ENCODE assay signal across 16 cellular contexts in the genomic region with DNA sequence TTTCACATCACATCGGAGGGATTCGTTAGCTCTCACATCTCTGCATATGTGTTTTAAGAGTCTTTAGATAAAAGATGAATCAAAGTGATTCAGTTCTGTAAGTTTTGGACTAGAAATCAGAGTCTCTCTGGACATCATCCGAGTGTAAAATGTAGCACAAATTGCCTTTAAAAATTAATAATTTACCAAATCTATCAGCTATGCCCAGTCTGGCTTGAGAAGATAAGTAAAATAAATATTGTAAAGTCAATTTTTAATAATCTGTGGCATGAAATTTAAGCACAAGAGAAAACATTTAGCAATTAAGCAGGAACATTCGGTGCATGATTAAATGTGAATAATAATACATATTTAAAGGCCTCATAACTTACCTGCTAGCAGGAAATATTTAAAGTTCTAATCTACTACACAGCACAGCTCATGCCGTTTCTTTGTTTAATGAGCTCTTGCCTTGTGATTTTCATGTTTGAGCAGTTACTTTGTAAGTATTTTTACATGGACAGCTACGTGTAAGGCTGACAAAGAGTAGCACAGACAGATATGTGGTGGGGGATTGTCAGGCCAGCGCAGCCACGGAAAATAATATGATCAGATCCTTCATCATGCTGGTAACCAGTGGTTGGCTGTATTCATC.
DNase-seq lines count a peak whose midpoint lies in the region; ATAC-seq and TF ChIP-seq lines count a peak whose summit lies in the region.
"Had no signal": no experiment of that assay in that cellular context is flagged by ENCODE, and none has a peak within 500 bp of the region (broad histone marks: within the 10 kb centered on the region; RNA-seq: fewer than 3 reads in every experiment).

No MANE protein-coding gene starts in this region.

- H3K4me1 Mint-ChIP-seq in activated naive CD4-positive, alpha-beta T cell treated with anti-CD3 and anti-CD28 coated beads, Interleukin-2, amount 50 U/mL, for 24 hours: peaks cover 8% of the 10 kb centered on the region
- H3K4me1 Mint-ChIP-seq in mesothelial cell of epicardium: peaks cover 9% of the 10 kb centered on the region

- H3K27me3 ChIP-seq in body of pancreas (no peaks in the 10 kb centered on the region), stomach (peaks cover 0 to 51% (median 0%) of the 10 kb centered on the region in 3 donors), transverse colon (peaks cover 25% of the 10 kb centered on the region)
- H3K27me3 ChIP-seq: right atrium auricular region had no signal

- H3K27ac ChIP-seq in body of pancreas (no peak overlapping the region), stomach (peak overlapping the region in 3 of 5 donors; percentile 14 to 48 (median 22)), transverse colon (no peak overlapping the region)
- H3K27ac ChIP-seq: esophagus muscularis mucosa, right atrium auricular region, upper lobe of right lung had no signal

- no peak for TF ChIP-seq POLR2A in body of pancreas (IDR thresholded peaks at IDR 0.05)
- TF ChIP-seq POLR2A in stomach (IDR thresholded peaks at IDR 0.05): no peak
- no peak for TF ChIP-seq POLR2A in transverse colon (IDR thresholded peaks at IDR 0.05)

- no peaks in the 10 kb centered on the region for H3K36me3 Mint-ChIP-seq in activated naive CD4-positive, alpha-beta T cell treated with anti-CD3 and anti-CD28 coated beads, Interleukin-2, amount 50 U/mL, for 24 hours
- H3K36me3 Mint-ChIP-seq in mesothelial cell of epicardium: no peaks in the 10 kb centered on the region

- H3K4me1 ChIP-seq in body of pancreas (peaks cover 19% of the 10 kb centered on the region), stomach (peaks cover 0 to 22% (median 16%) of the 10 kb centered on the region in 4 donors), transverse colon (no peaks in the 10 kb centered on the region)
- H3K4me1 ChIP-seq: right atrium auricular region, upper lobe of right lung had no signal

- H3K4me3 Mint-ChIP-seq in activated naive CD4-positive, alpha-beta T cell treated with anti-CD3 and anti-CD28 coated beads, Interleukin-2, amount 50 U/mL, for 24 hours: peak overlapping the region; percentile 53
- H3K4me3 Mint-ChIP-seq in mesothelial cell of epicardium: peak overlapping the region; percentile 61

- intact Hi-C loops in body of pancreas (cut with DNase I) (no loop called here), stomach (cut with DNase I; ENCODE audit: low total_unique reads) (no loop called here), transverse colon (cut with DNase I; ENCODE audit: low total_unique reads) (no loop called here)

- no peak for TF ChIP-seq CTCF in body of pancreas (IDR thresholded peaks at IDR 0.05)
- TF ChIP-seq CTCF in mesothelial cell of epicardium (IDR thresholded peaks at IDR 0.05; ENCODE audit: unreplicated experiment): no peak
- no peak for TF ChIP-seq CTCF in stomach (IDR thresholded peaks at IDR 0.05)
- TF ChIP-seq CTCF in transverse colon (IDR thresholded peaks at IDR 0.05): no peak

- H3K9me3 Mint-ChIP-seq in activated naive CD4-positive, alpha-beta T cell treated with anti-CD3 and anti-CD28 coated beads, Interleukin-2, amount 50 U/mL, for 24 hours: no peaks in the 10 kb centered on the region
- peaks cover 9% of the 10 kb centered on the region for H3K9me3 Mint-ChIP-seq in mesothelial cell of epicardium

- H3K27ac Mint-ChIP-seq in activated naive CD4-positive, alpha-beta T cell treated with anti-CD3 and anti-CD28 coated beads, Interleukin-2, amount 50 U/mL, for 24 hours: no peak overlapping the region
- H3K27ac Mint-ChIP-seq in mesothelial cell of epicardium: no peak overlapping the region
- H3K27ac Mint-ChIP-seq: activated CD8-positive, alpha-beta T cell treated with anti-CD3 and anti-CD28 coated beads, Interleukin-2, amount 10 ng/mL, durations not matched to agents 7 days and 5 days had no signal

- H3K36me3 ChIP-seq in body of pancreas (replicated peaks in 1 of 2; ENCODE audit: insufficient read depth in 1 of 2, low read depth in 2 of 2) (no peaks in the 10 kb centered on the region), stomach (no peaks in the 10 kb centered on the region), transverse colon (no peaks in the 10 kb centered on the region)
- H3K36me3 ChIP-seq: esophagus muscularis mucosa, MG63, right atrium auricular region, upper lobe of right lung had no signal

- H3K4me3 ChIP-seq in body of pancreas (no peak overlapping the region), stomach (no peak overlapping the region), transverse colon (no peak overlapping the region)
- H3K4me3 ChIP-seq: MG63, right atrium auricular region, upper lobe of right lung had no signal

- ATAC-seq in body of pancreas: peak; percentile 17

- in situ Hi-C loops in transverse colon (cut with MboI; ENCODE audit: low pct_ligation_motif_present in 1 of 4, low pct_unique_long_range_greater_than_20kb in 1 of 4, low sequenced_read_pairs in 3 of 4): no loop called here

- 12 to 14% methylated on average over 8 of the region's 8 CpGs for WGBS in body of pancreas, 2 donors
- WGBS in stomach, 5 donors: 28 to 50% (median 39%) methylated on average over 8 of the region's 8 CpGs
- WGBS in transverse colon (ENCODE audit: low coverage in 1 of 2), 2 donors: 55 to 61% methylated on average over 6 to 8 of the region's 8 CpGs

- H3K27me3 Mint-ChIP-seq in activated naive CD4-positive, alpha-beta T cell treated with anti-CD3 and anti-CD28 coated beads, Interleukin-2, amount 50 U/mL, for 24 hours: peaks cover 29% of the 10 kb centered on the region
- peaks cover 58% of the 10 kb centered on the region for H3K27me3 Mint-ChIP-seq in mesothelial cell of epicardium (ENCODE audit: low read depth)

- no peaks in the 10 kb centered on the region for H3K9me3 ChIP-seq in body of pancreas
- H3K9me3 ChIP-seq in stomach: no peaks in the 10 kb centered on the region
- no peaks in the 10 kb centered on the region for H3K9me3 ChIP-seq in transverse colon
- H3K9me3 ChIP-seq: esophagus muscularis mucosa, MG63, right atrium auricular region, upper lobe of right lung had no signal

- DNase-seq in activated naive CD4-positive, alpha-beta T cell (lab: John Stamatoyannopoulos, UW): no peak
- no peak for DNase-seq in body of pancreas
- DNase-seq in mesothelial cell of epicardium (ENCODE audit: low spot score in 2 of 2, unreplicated experiment in 2 of 2): no peak
- no peak for DNase-seq in stomach
- DNase-seq in activated gamma-delta T cell (lab: John Stamatoyannopoulos, UW): no peak
- DNase-seq in iPS-NIHi7 (ENCODE audit: extremely low spot score): no peak
- DNase-seq in transverse colon: no peak
- DNase-seq: activated CD8-positive, alpha-beta T cell treated with anti-CD3 and anti-CD28 coated beads, Interleukin-2, amount 10 ng/mL, durations not matched to agents 7 days and 5 days; activated T-cell treated with anti-CD3 and anti-CD28 coated beads, Interleukin-2, amount 50 U/mL, for 48 hours; mammary epithelial cell; MG63; stimulated activated naive CD4-positive, alpha-beta T cell treated with Interleukin-2 at 50 U/mL for 16 hours; upper lobe of right lung had no signal

- TF ChIP-seq EP300 in stomach (IDR thresholded peaks at IDR 0.05): no peak
- TF ChIP-seq EP300 in transverse colon (IDR thresholded peaks at IDR 0.05; ENCODE audit: low read depth): no peak

Comparison
In these comparisons a context has a peak if more than half of its experiments do, and no peak if none do; other contexts are left out.
1. H3K27ac ChIP-seq: peak in stomach (3 of 5); none in body of pancreas (0 of 4) and transverse colon (0 of 4).